ENCODE assay signal across 7 cellular contexts in the genomic region with DNA sequence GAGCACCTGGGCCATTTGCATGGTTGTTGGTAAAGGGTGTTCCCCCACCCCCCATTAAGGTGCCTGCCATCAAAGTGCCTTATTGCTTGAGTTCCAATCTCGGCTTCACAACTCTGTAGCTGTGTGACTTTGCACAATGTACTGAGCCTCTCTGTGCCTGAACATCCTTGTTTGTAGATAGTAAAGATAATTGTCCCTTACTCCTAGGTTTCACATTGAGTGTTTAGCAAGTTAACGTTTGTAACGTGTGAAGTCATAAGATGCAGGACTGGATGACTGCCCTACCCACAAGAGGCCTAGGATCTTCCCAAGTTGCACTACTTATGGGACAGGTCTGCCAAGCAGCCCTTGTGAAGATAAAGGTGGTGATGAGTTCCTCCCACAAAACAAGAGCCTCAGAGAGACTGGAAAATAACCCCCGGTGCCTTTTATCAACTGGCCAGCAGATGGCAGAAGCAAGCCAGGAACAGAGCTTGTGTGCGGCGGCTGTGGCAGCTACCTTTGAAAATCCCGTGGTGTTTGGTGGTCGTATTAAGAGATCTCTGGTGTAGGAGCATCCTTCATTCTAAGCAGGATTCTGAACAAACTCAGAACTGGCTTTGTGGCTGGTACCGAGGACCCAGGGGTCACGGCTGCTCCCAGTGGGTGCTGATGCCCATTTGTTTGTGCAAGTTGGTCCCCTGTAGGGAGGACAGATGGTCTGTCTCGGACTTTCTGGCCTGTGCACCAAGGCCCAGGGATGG.
DNase-seq lines count a peak whose midpoint lies in the region; ATAC-seq and TF ChIP-seq lines count a peak whose summit lies in the region.

No MANE protein-coding gene starts in this region.

- in situ Hi-C loops in GM13977 (cut with MboI; ENCODE audit: low pct_unique_long_range_greater_than_20kb, low sequenced_read_pairs, unreplicated experiment): no loop called here

- TF ChIP-seq POLR2A in breast epithelium (IDR thresholded peaks at IDR 0.05): no peak

- intact Hi-C loops in breast epithelium (cut with DNase I; ENCODE audit: low total_unique reads): no loop called here

- ATAC-seq in HG03066 (IDR thresholded peaks at IDR 0.05; ENCODE audit: low read depth, unreplicated experiment): peak; percentile 48

- H3K27ac ChIP-seq in WERI-Rb-1: peak overlapping the region; percentile 75
- H3K27ac ChIP-seq in breast epithelium: no peak overlapping the region

- H3K9me3 ChIP-seq in WERI-Rb-1 (ENCODE audit: severe bottlenecking): no peaks in the 10 kb centered on the region
- H3K9me3 ChIP-seq in breast epithelium: no peaks in the 10 kb centered on the region

- TF ChIP-seq CTCF in GM13977 (IDR thresholded peaks at IDR 0.05; ENCODE audit: extremely low read depth, insufficient read depth, missing control alignments) (peak; percentile 86), WERI-Rb-1 (IDR thresholded peaks at IDR 0.05; ENCODE audit: low read depth, low read length) (peak; percentile 72), breast epithelium (IDR thresholded peaks at IDR 0.05) (peak; percentile 14 to 80 (median 76))

- H3K36me3 ChIP-seq in WERI-Rb-1 (no peaks in the 10 kb centered on the region), breast epithelium (no peaks in the 10 kb centered on the region)

- H3K27me3 ChIP-seq in WERI-Rb-1 (ENCODE audit: insufficient read depth, low read depth, severe bottlenecking): peaks cover 2% of the 10 kb centered on the region
- H3K27me3 ChIP-seq in breast epithelium: peaks cover 0 to 12% of the 10 kb centered on the region in 2 donors

- DNase-seq in GM13977 (ENCODE audit: low spot score) (peak; percentile 74), NCI-H2196 (lab: John Stamatoyannopoulos, UW; ENCODE audit: unreplicated experiment) (peak; percentile 87), WERI-Rb-1 (peak; percentile 72), breast epithelium (ENCODE audit: low spot score in 2 of 2) (peak in 1 of 2 donors; percentile 40), islet precursor cell (peak; percentile 88)
- peak; percentile 32 to 53 for DNase-seq in stimulated activated CD4-positive, alpha-beta T cell treated with anti-CD3 and anti-CD28 coated beads, Interleukin-1b, Interleukin-23, amount 100 ng/mL, for 4 hours (ENCODE audit: low read depth in 2 of 2)

- H3K4me1 ChIP-seq in breast epithelium: peaks cover 0 to 4% of the 10 kb centered on the region in 2 donors

- H3K4me3 ChIP-seq in WERI-Rb-1 (ENCODE audit: low read depth, low read length) (no peak overlapping the region), breast epithelium (no peak overlapping the region)
